ENCODE assay signal across 8 cellular contexts in genomic region chr3:48564022-48564421, GRCh38. TPM values are rescaled to one million over a fixed set of nuclear protein-coding genes. Genes with fewer than 3 reads are reported as not detected.
DNase-seq lines count a peak whose midpoint lies in the region; ATAC-seq, FAIRE-seq and TF ChIP-seq lines count a peak whose summit lies in the region.

No MANE protein-coding gene starts in this region.

- no peaks in the 10 kb centered on the region for H3K9me3 ChIP-seq in endothelial cell of umbilical vein (replicated peaks; ENCODE audit: control insufficient read depth, insufficient read depth, low read length)
- H3K9me3 ChIP-seq in kidney (ENCODE audit: control insufficient read depth in 1 of 2, low read length in 2 of 2), result no peaks in the 10 kb centered on the region

- peak overlapping the region; percentile 51 for H3K9ac ChIP-seq in endothelial cell of umbilical vein (replicated peaks; ENCODE audit: extremely low read depth, insufficient read depth, low read length)
- H3K9ac ChIP-seq in kidney (ENCODE audit: low read length in 2 of 2), result no peak overlapping the region

- POLR2A ChIA-PET in endothelial cell of umbilical vein (lab: Charles Lee), result no interaction called here

- no peaks in the 10 kb centered on the region for H3K79me2 ChIP-seq in endothelial cell of umbilical vein (ENCODE audit: control insufficient read depth, insufficient read depth, low read length)

- H3K4me1 ChIP-seq in endothelial cell of umbilical vein (ENCODE audit: control insufficient read depth, extremely low read depth, insufficient read depth, low read length), result peaks cover 21% of the 10 kb centered on the region
- H3K4me1 ChIP-seq in kidney (ENCODE audit: control insufficient read depth in 1 of 2, insufficient read depth in 1 of 2, low read depth in 1 of 2, low read length in 2 of 2), result peaks cover 0 to 24% of the 10 kb centered on the region in 2 donors

- H3K27me3 ChIP-seq in endothelial cell of umbilical vein (ENCODE audit: control insufficient read depth in 2 of 2, insufficient read depth in 2 of 2, low read length in 2 of 2), result no peaks in the 10 kb centered on the region

- dilution Hi-C loops in endothelial cell of umbilical vein (cut with MboI; ENCODE audit: extremely low pct_ligation_motif_present, low sequenced_read_pairs), result no loop called here

- BruUV-seq in endothelial cell of umbilical vein (replicated peaks; lab: Mats Ljungman, UMichigan), result no TSS peak

- peak in 1 of 2 donors; percentile 10 for TF ChIP-seq CTCF in endothelial cell of umbilical vein (IDR thresholded peaks at IDR 0.05; ENCODE audit: extremely low read depth in 1 of 2, insufficient read depth in 1 of 2, low read depth in 1 of 2, low read length in 2 of 2)
- TF ChIP-seq CTCF in kidney (IDR thresholded peaks at IDR 0.05; ENCODE audit: borderline replicate concordance, extremely low read depth, insufficient read depth), result no peak

- peak overlapping the region; percentile 38 for H3K4me2 ChIP-seq in endothelial cell of umbilical vein (ENCODE audit: insufficient read depth, low read length)

- FAIRE-seq in GM12891 (lab: Jason Lieb, UNC) (peak; percentile 45), endothelial cell of umbilical vein (lab: Jason Lieb, UNC) (peak; percentile 78), kidney (lab: Jason Lieb, UNC) (no peak)

- DNase-seq in GM12891 (ENCODE audit: insufficient read length, low spot score) (no peak), RPMI7951 (ENCODE audit: low read depth) (peak; percentile 96), endothelial cell of umbilical vein (ENCODE audit: low read depth, low spot score) (peak; percentile 61), putamen (ENCODE audit: low spot score) (peak; percentile 61), kidney (no peak)

- intact Hi-C loops in endothelial cell of umbilical vein (cut with micrococcal nuclease), result no loop called here
- intact Hi-C loops in kidney (cut with DNase I), result no loop called here

- TF ChIP-seq POLR2A in GM12891 (IDR thresholded peaks at IDR 0.05; ENCODE audit: low read depth, low read length) (no peak), endothelial cell of umbilical vein (IDR thresholded peaks at IDR 0.05; ENCODE audit: low read depth, low read length) (no peak)

- no peak for ATAC-seq in GM19035 (IDR thresholded peaks at IDR 0.05; ENCODE audit: unreplicated experiment)
- no peak for ATAC-seq in GM21381 (IDR thresholded peaks at IDR 0.05; ENCODE audit: unreplicated experiment)
- ATAC-seq in HG02623 (IDR thresholded peaks at IDR 0.05; ENCODE audit: unreplicated experiment), result no peak

- H2AFZ ChIP-seq in endothelial cell of umbilical vein (ENCODE audit: low read depth, low read length), result peak overlapping the region; percentile 95

- peak overlapping the region; percentile 76 for H3K27ac ChIP-seq in endothelial cell of umbilical vein (ENCODE audit: insufficient read depth, low read depth, low read length)
- H3K27ac ChIP-seq in kidney (ENCODE audit: low read depth in 2 of 2, low read length in 2 of 2), result no peak overlapping the region

- CTCF ChIA-PET in endothelial cell of umbilical vein (lab: Charles Lee), result interaction anchor here (0.6 to 1.5 kb wide), 5 partner anchors 15 to 129 kb away, joined by 3 to 6 read pairs (median 3); no protein-coding TSS in a partner anchor

- H3K36me3 ChIP-seq in endothelial cell of umbilical vein (ENCODE audit: control insufficient read depth in 2 of 2, extremely low read depth in 1 of 2, insufficient read depth in 2 of 2, low read length in 2 of 2), result no peaks in the 10 kb centered on the region
- H3K36me3 ChIP-seq in kidney (ENCODE audit: control insufficient read depth in 1 of 2, insufficient read depth in 2 of 2, low read length in 2 of 2), result no peaks in the 10 kb centered on the region

- H4K20me1 ChIP-seq in endothelial cell of umbilical vein (replicated peaks; ENCODE audit: control insufficient read depth, extremely low read depth, insufficient read depth, low read length), result no peaks in the 10 kb centered on the region

- H3K9me1 ChIP-seq in endothelial cell of umbilical vein (replicated peaks; ENCODE audit: control insufficient read depth, extremely low read depth, insufficient read depth, low read length), result no peaks in the 10 kb centered on the region

- no peak overlapping the region for H3K4me3 ChIP-seq in endothelial cell of umbilical vein (replicated peaks in 1 of 3; ENCODE audit: insufficient read depth in 1 of 3, low read depth in 1 of 3, low read length in 3 of 3)
- no peak overlapping the region for H3K4me3 ChIP-seq in kidney (ENCODE audit: low read length in 2 of 2)

TF ChIP-seq in GM12891, 5 proteins besides CTCF, POLR2A, EP300 and RAD21 (continues in another document):
- TF ChIP-seq POLR2AphosphoS5 (IDR thresholded peaks at IDR 0.05; ENCODE audit: low read depth, low read length), result no peak
- no peak for TF ChIP-seq POU2F2 (IDR thresholded peaks at IDR 0.05; ENCODE audit: low read depth, low read length)

TF ChIP-seq in endothelial cell of umbilical vein, 7 proteins besides CTCF, POLR2A, EP300 and RAD21 (continues in another document):
- TF ChIP-seq MYC (IDR thresholded peaks at IDR 0.05; ENCODE audit: low read depth, low read length), result no peak

RNA-seq across cellular contexts. Expression of gene UCN2, which starts 0.4 kb away (rescaled TPM):
- polyA plus RNA-seq in GM12891 (2012; ENCODE audit: low read depth, missing spikeins), result 0.15 TPM
- total RNA-seq in RPMI7951 (2014; rRNA removed; shearing (Covaris generic)), result 4.3 and 7.2 TPM in 2 replicates
- total RNA-seq in endothelial cell of umbilical vein, result not detected in 2 replicates
- 0.05 and 0.11 TPM in 2 replicates for polyA plus RNA-seq in endothelial cell of umbilical vein
- not detected in 2 replicates for polyA plus RNA-seq in endothelial cell of umbilical vein (2011; cell fraction: cytosol; rRNA removed)
- polyA plus RNA-seq in endothelial cell of umbilical vein (2011; cell fraction: nucleus; rRNA removed), result 0.22 and 0.27 TPM in 2 replicates
- not detected in 2 replicates for polyA plus RNA-seq in endothelial cell of umbilical vein (2012)
- not detected in 2 replicates for polyA minus RNA-seq in endothelial cell of umbilical vein
- polyA minus RNA-seq in endothelial cell of umbilical vein (2011; cell fraction: cytosol; rRNA and poly(A)+ RNA removed), result not detected
- not detected in 2 replicates for polyA minus RNA-seq in endothelial cell of umbilical vein (2011; cell fraction: nucleus; rRNA and poly(A)+ RNA removed)
- total RNA-seq in kidney, result not detected
- not detected for polyA plus RNA-seq in kidney (ENCODE audit: insufficient read depth, low read depth, low replicate concordance)

RNA-seq across cellular contexts. Expression of gene PFKFB4, which starts 7.4 kb away (rescaled TPM):
- 37.5 TPM for polyA plus RNA-seq in GM12891 (2012; ENCODE audit: low read depth, missing spikeins)
- 41.2 and 56.9 TPM in 2 replicates for total RNA-seq in RPMI7951 (2014; rRNA removed; shearing (Covaris generic))
- total RNA-seq in endothelial cell of umbilical vein (4.2 and 4.9 TPM in 2 replicates), kidney (4.6 TPM)
- polyA plus RNA-seq in endothelial cell of umbilical vein (4.0 and 4.1 TPM in 2 replicates), kidney (ENCODE audit: insufficient read depth, low read depth, low replicate concordance) (2.1 TPM)
- 2.6 and 2.7 TPM in 2 replicates for polyA plus RNA-seq in endothelial cell of umbilical vein (2011; cell fraction: cytosol; rRNA removed)
- 7.1 and 8.9 TPM in 2 replicates for polyA plus RNA-seq in endothelial cell of umbilical vein (2011; cell fraction: nucleus; rRNA removed)
- 1.2 and 2.0 TPM in 2 replicates for polyA plus RNA-seq in endothelial cell of umbilical vein (2012)
- polyA minus RNA-seq in endothelial cell of umbilical vein, result 7.1 and 7.6 TPM in 2 replicates
- 1.6 TPM for polyA minus RNA-seq in endothelial cell of umbilical vein (2011; cell fraction: cytosol; rRNA and poly(A)+ RNA removed)
- polyA minus RNA-seq in endothelial cell of umbilical vein (2011; cell fraction: nucleus; rRNA and poly(A)+ RNA removed), result 2.0 and 3.1 TPM in 2 replicates

RNA-seq across cellular contexts. Expression of gene COL7A1, which starts 31.1 kb away (rescaled TPM):
- polyA plus RNA-seq in GM12891 (2012; ENCODE audit: low read depth, missing spikeins), result 2.1 TPM
- total RNA-seq in RPMI7951 (2014; rRNA removed; shearing (Covaris generic)), result 110 and 141 TPM in 2 replicates
- total RNA-seq in endothelial cell of umbilical vein (1.5 and 1.9 TPM in 2 replicates), kidney (13.1 TPM)
- polyA plus RNA-seq in endothelial cell of umbilical vein (0.55 and 1.1 TPM in 2 replicates), kidney (ENCODE audit: insufficient read depth, low read depth, low replicate concordance) (14.4 TPM)
- polyA plus RNA-seq in endothelial cell of umbilical vein (2011; cell fraction: cytosol; rRNA removed), result 0.12 and 0.13 TPM in 2 replicates
- 4.9 and 6.0 TPM in 2 replicates for polyA plus RNA-seq in endothelial cell of umbilical vein (2011; cell fraction: nucleus; rRNA removed)
- 0.44 and 0.78 TPM in 2 replicates for polyA plus RNA-seq in endothelial cell of umbilical vein (2012)
- 0.19 and 1.2 TPM in 2 replicates for polyA minus RNA-seq in endothelial cell of umbilical vein
- 14.2 TPM for polyA minus RNA-seq in endothelial cell of umbilical vein (2011; cell fraction: cytosol; rRNA and poly(A)+ RNA removed)
- polyA minus RNA-seq in endothelial cell of umbilical vein (2011; cell fraction: nucleus; rRNA and poly(A)+ RNA removed), result 0.96 and 1.8 TPM in 2 replicates

RNA-seq across cellular contexts. Expression of gene UQCRC1, which starts 45.4 kb away (rescaled TPM):
- polyA plus RNA-seq in GM12891 (2012; ENCODE audit: low read depth, missing spikeins), result 167 TPM
- 393 and 540 TPM in 2 replicates for total RNA-seq in RPMI7951 (2014; rRNA removed; shearing (Covaris generic))
- 184 and 186 TPM in 2 replicates for total RNA-seq in endothelial cell of umbilical vein
- polyA plus RNA-seq in endothelial cell of umbilical vein, result 415 and 427 TPM in 2 replicates
- polyA plus RNA-seq in endothelial cell of umbilical vein (2011; cell fraction: cytosol; rRNA removed), result 307 and 337 TPM in 2 replicates
- 290 and 315 TPM in 2 replicates for polyA plus RNA-seq in endothelial cell of umbilical vein (2011; cell fraction: nucleus; rRNA removed)
- polyA plus RNA-seq in endothelial cell of umbilical vein (2012), result 171 and 242 TPM in 2 replicates
- polyA minus RNA-seq in endothelial cell of umbilical vein, result 542 and 636 TPM in 2 replicates
- 468 TPM for polyA minus RNA-seq in endothelial cell of umbilical vein (2011; cell fraction: cytosol; rRNA and poly(A)+ RNA removed)
- 79.8 and 86.9 TPM in 2 replicates for polyA minus RNA-seq in endothelial cell of umbilical vein (2011; cell fraction: nucleus; rRNA and poly(A)+ RNA removed)
- total RNA-seq in kidney, result 207 TPM
- polyA plus RNA-seq in kidney (ENCODE audit: insufficient read depth, low read depth, low replicate concordance), result 584 TPM

RNA-seq across cellular contexts. Expression of gene TMEM89, which starts 57.5 kb away (rescaled TPM):
- not detected for polyA plus RNA-seq in GM12891 (2012; ENCODE audit: low read depth, missing spikeins)
- total RNA-seq in RPMI7951 (2014; rRNA removed; shearing (Covaris generic)), result not detected in 2 replicates
- not detected in 2 replicates for total RNA-seq in endothelial cell of umbilical vein
- polyA plus RNA-seq in endothelial cell of umbilical vein, result not detected in 2 replicates
- not detected in 2 replicates for polyA plus RNA-seq in endothelial cell of umbilical vein (2011; cell fraction: cytosol; rRNA removed)
- 0.51 TPM in 1 of 2 replicates, not detected in the other for polyA plus RNA-seq in endothelial cell of umbilical vein (2011; cell fraction: nucleus; rRNA removed)
- polyA plus RNA-seq in endothelial cell of umbilical vein (2012), result not detected in 2 replicates
- polyA minus RNA-seq in endothelial cell of umbilical vein, result not detected in 2 replicates
- not detected for polyA minus RNA-seq in endothelial cell of umbilical vein (2011; cell fraction: cytosol; rRNA and poly(A)+ RNA removed)
- not detected in 2 replicates for polyA minus RNA-seq in endothelial cell of umbilical vein (2011; cell fraction: nucleus; rRNA and poly(A)+ RNA removed)
- not detected for total RNA-seq in kidney
- polyA plus RNA-seq in kidney (ENCODE audit: insufficient read depth, low read depth, low replicate concordance), result not detected

Comparison
In these comparisons a context has a peak if more than half of its experiments do, and no peak if none do; other contexts are left out.
1. DNase-seq: peak in RPMI7951 (single experiment), endothelial cell of umbilical vein (single experiment) and putamen (single experiment); none in GM12891 (single experiment) and kidney (single experiment).